In the genomic region with DNA sequence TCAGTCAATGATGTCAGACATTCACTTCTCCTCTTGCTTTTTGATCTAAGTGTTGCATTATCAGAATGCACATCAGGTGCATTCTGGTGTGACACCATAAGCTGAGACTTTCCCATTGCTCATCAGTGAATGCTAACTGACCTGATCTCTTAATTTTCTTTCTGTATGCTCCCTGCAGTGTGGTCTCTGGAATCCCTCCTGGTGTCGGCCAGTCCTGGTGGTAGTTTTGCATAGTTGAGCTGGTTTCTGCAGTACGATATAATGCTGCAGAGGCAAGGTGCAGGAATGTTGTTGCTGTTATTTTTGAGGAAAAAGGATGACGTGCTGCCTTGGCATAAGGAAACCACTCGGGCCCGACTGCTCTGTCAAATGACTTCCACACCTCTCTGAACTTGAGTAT, we compare ENCODE assay signal across 1 cellular context.
A peak's percentile ranks its signal among the peaks of the same experiment; 100 is the strongest.
TF ChIP-seq lines count a peak whose summit lies in the region.

No MANE protein-coding gene starts in this region.

TF ChIP-seq in endothelial cell of umbilical vein, 7 proteins besides CTCF, POLR2A, EP300 and RAD21:
- TF ChIP-seq GATA2 (IDR thresholded peaks at IDR 0.05; ENCODE audit: insufficient read depth, insufficient read length, low read depth, low read length) (peak; percentile 8), FOS (IDR thresholded peaks at IDR 0.05; ENCODE audit: borderline replicate concordance, insufficient read depth, low read length) (no peak), POLR2AphosphoS5 (IDR thresholded peaks at IDR 0.05; ENCODE audit: insufficient read depth, low read depth, low read length) (no peak)
